12 cellular contexts compared by ENCODE assay signal in the genomic region with DNA sequence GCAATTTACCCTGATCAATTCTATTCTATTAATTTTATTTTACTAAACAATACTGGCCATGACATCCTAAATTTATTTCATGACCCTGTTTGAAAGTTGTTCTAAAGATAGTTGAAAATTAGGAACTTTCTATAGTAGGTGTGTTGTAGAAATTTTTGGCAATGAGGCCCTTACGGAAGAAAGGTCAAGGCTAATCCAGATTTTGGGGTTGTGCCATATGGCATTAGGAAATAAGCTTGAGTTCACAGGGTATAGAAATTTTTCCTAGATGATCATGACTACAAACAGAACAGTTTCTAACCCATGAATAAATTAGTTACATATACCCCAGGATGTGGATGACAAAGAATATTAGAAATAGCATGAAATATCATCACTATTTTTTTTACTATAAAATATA. TPM values are rescaled to one million over a fixed set of nuclear protein-coding genes. Genes with fewer than 3 reads are reported as not detected.
"Had no signal": no experiment of that assay in that cellular context is flagged by ENCODE, and none has a peak within 500 bp of the region (broad histone marks: within the 10 kb centered on the region; RNA-seq: fewer than 3 reads in every experiment).

No MANE protein-coding gene starts in this region.

- H3K27ac ChIP-seq: GM23248 had no signal

- H3K9me3 ChIP-seq: HAP-1 had no signal

- FAIRE-seq: H1, H54 had no signal

- ATAC-seq: GM23338, HCT116 had no signal

- H3K4me3 Mint-ChIP-seq: GM23338, H9, HFFc6 had no signal

- DNase-seq: GM23248, GOT3, H7, H9, HCEC 1CT, HFFc6 had no signal

- H3K36me3 ChIP-seq: HAP-1 had no signal

- H3K4me3 ChIP-seq: GM23248, GM23338, HAP-1 had no signal

- H2AFZ ChIP-seq: GM23248, GM23338 had no signal

- H3K4me2 ChIP-seq: GM23338 had no signal

- H3K9ac ChIP-seq: GM23248 had no signal

- H3K9me3 Mint-ChIP-seq: GM23338, H9, HFFc6 had no signal

- H3K27ac Mint-ChIP-seq: GM23338, H9, HFFc6 had no signal

- H3K4me1 ChIP-seq: HAP-1 had no signal

RNA-seq across cellular contexts. Expression of a gene that starts 7.8 kb away (rescaled TPM):
- total RNA-seq: GM23248, GM23338, H1, H4, H9, HFFc6 had no signal
- polyA plus RNA-seq: GM23248, GM23338 had no signal

RNA-seq across cellular contexts. Expression of a gene that starts 39.7 kb away (rescaled TPM):
- total RNA-seq: GM23248 had no signal
